ENCODE assay signal across 9 cellular contexts in the genomic region with DNA sequence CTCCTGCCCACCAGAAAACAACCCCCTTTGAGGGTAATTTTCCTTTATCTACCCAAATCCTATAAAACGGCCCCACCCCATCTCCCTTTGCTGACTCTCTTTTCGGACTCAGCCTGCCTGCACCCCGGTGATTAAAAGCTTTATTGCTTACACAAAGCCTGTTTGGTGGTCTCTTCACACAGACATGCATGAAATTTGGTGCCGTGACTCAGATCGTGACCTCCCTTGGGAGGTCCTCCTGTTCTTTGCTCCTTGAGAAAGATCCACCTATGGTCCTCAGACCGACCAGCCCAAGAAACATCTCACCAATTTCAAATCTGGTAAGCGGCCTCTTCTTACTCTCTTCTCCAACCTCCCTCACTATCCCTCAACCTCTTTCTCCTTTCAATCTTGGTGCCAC. TPM values are rescaled to one million over a fixed set of nuclear protein-coding genes. Genes with fewer than 3 reads are reported as not detected.
DNase-seq lines count a peak whose midpoint lies in the region; ATAC-seq and TF ChIP-seq lines count a peak whose summit lies in the region.
"Not testable (repeated sequence)": the region's sequence is repeated elsewhere in the genome, so short reads cannot be mapped to it uniquely, and the experiment has no call there.
"Had no signal": no experiment of that assay in that cellular context is flagged by ENCODE, and none has a peak within 500 bp of the region (broad histone marks: within the 10 kb centered on the region; RNA-seq: fewer than 3 reads in every experiment).

No MANE protein-coding gene starts in this region.

- not testable (repeated sequence) for H3K27ac ChIP-seq in H9 (ENCODE audit: insufficient read length, low read depth, low read length); PC-9
- H3K27ac ChIP-seq in HUES6 (ENCODE audit: low read depth, low read length) (peak overlapping the region; percentile 89; the same call in 1 of the 2 replicates), iPS-18a (ENCODE audit: low read length) (peak overlapping the region; percentile 79)

- H4K20me1 ChIP-seq in H9 (ENCODE audit: control insufficient read depth, insufficient read depth, insufficient read length); PC-9 (ENCODE audit: insufficient read depth): not testable (repeated sequence)

- H3K27ac Mint-ChIP-seq in H9 (peak overlapping the region in 2 of 3 experiments; percentile 29 to 91; a peak in 4 of 7 replicates), WTC11 (peak overlapping the region; percentile 27; the same call in 1 of the 2 replicates)

- not testable (repeated sequence) for H3K56ac ChIP-seq in H9 (ENCODE audit: insufficient read length, low read depth, low read length)

- not testable (repeated sequence) for H3K36me3 ChIP-seq in ES-I3 (ENCODE audit: insufficient read depth, low read length); HUES6 (ENCODE audit: control insufficient read depth, insufficient read depth, low read length); PC-9 (ENCODE audit: low read depth); iPS-18a (ENCODE audit: control insufficient read depth, low read depth, low read length)

- not testable (repeated sequence) for H3K9me2 ChIP-seq in PC-9 (ENCODE audit: insufficient read depth)

- not testable (repeated sequence) for H3K14ac ChIP-seq in H9 (ENCODE audit: insufficient read depth, low read length)

- H3F3A ChIP-seq in PC-9 (ENCODE audit: insufficient read depth, low read depth), result not testable (repeated sequence)

- H3K79me1 ChIP-seq in H9 (ENCODE audit: insufficient read depth, low read depth, low read length, poor library complexity, severe bottlenecking), result not testable (repeated sequence)

- not testable (repeated sequence) for H3K9me3 ChIP-seq in ES-I3 (ENCODE audit: control insufficient read depth, insufficient read depth, low read length); H9 (ENCODE audit: control insufficient read depth, low read depth, low read length); HUES6 (ENCODE audit: control insufficient read depth, insufficient read depth, low read depth, low read length); PC-9 (ENCODE audit: insufficient read depth, low read depth); iPS-18a (ENCODE audit: control insufficient read depth, low read depth, low read length)

- not testable (repeated sequence) for H3K27me3 ChIP-seq in H9 (ENCODE audit: insufficient read depth, low read length); HUES6 (ENCODE audit: control insufficient read depth, insufficient read depth, low read length); PC-9 (ENCODE audit: insufficient read depth, low read depth); iPS-18a (ENCODE audit: control insufficient read depth, insufficient read depth, low read length)

- not testable (repeated sequence) for H4K8ac ChIP-seq in H9 (replicated peaks; ENCODE audit: insufficient read length, low read depth, low read length)

- H2BK120ac ChIP-seq in H9 (ENCODE audit: low read depth, low read length, poor library complexity, severe bottlenecking), result not testable (repeated sequence)

- not testable (repeated sequence) for BruUV-seq in PC-9 (replicated peaks; lab: Mats Ljungman, UMichigan)

- not testable (repeated sequence) for H2BK12ac ChIP-seq in H9 (ENCODE audit: insufficient read length, low read depth, low read length)

- H3K9me3 Mint-ChIP-seq in H9 (peaks cover 32 to 41% of the 10 kb centered on the region in 2 experiments), WTC11 (peaks cover 51% of the 10 kb centered on the region)

- H3T11ph ChIP-seq in H9 (ENCODE audit: low read length), result not testable (repeated sequence)

- H3K4me1 ChIP-seq in ES-I3 (ENCODE audit: insufficient read depth, low read length); H9 (ENCODE audit: insufficient read depth, low read length); HUES6 (ENCODE audit: control insufficient read depth, insufficient read depth, low read length); PC-9 (replicated peaks; ENCODE audit: insufficient read depth): not testable (repeated sequence)
- H3K4me1 ChIP-seq in iPS-18a (ENCODE audit: control insufficient read depth, low read depth, low read length), result peaks cover 14% of the 10 kb centered on the region

- not testable (repeated sequence) for H3K79me2 ChIP-seq in H9 (ENCODE audit: insufficient read depth, low read length); PC-9 (ENCODE audit: low read depth)

- not testable (repeated sequence) for H3K23ac ChIP-seq in H9 (ENCODE audit: insufficient read length, low read depth, low read length)

- intact Hi-C loops in PC-9 (cut with micrococcal nuclease; ENCODE audit: unreplicated experiment), result not testable (repeated sequence)

- H3K23me2 ChIP-seq in H9 (ENCODE audit: insufficient read length, low read depth, low read length, poor library complexity, severe bottlenecking), result not testable (repeated sequence)

- H2AK5ac ChIP-seq in H9 (ENCODE audit: insufficient read length, low read length), result not testable (repeated sequence)

- H3K4ac ChIP-seq in H9 (ENCODE audit: low read depth, low read length), result not testable (repeated sequence)

- ATAC-seq in WTC11, result not testable (repeated sequence)

- H3K36me3 Mint-ChIP-seq in H9 (ENCODE audit: insufficient read depth in 1 of 3, low read depth in 3 of 3) (peaks cover 27 to 50% (median 39%) of the 10 kb centered on the region in 3 experiments), WTC11 (peaks cover 49% of the 10 kb centered on the region)

- not testable (repeated sequence) for H2AFZ ChIP-seq in H9 (ENCODE audit: low read length)
- peak overlapping the region; percentile 39; the same call in 1 of the 2 replicates for H2AFZ ChIP-seq in PC-9

- H2BK15ac ChIP-seq in H9 (ENCODE audit: low read depth, low read length), result not testable (repeated sequence)

- peak overlapping the region; percentile 34 to 35; a peak in 3 of 5 replicates for H3K4me3 Mint-ChIP-seq in H9
- H3K4me3 Mint-ChIP-seq in WTC11, result not testable (repeated sequence)

- no CpG with 5 or more reads among the region's 7 CpGs for WGBS in H9 (ENCODE audit: extremely low coverage, insufficient read length, low lambda C conversion rate)

- H4K5ac ChIP-seq in H9 (ENCODE audit: insufficient read length, low read depth, low read length), result not testable (repeated sequence)

- CTCF ChIA-PET in PC-9 (lab: Charles Lee); WTC11 (lab: Charles Lee): not testable (repeated sequence)

- peaks cover 6 to 12% of the 10 kb centered on the region in 2 experiments; a peak in 3 of 4 replicates for H3K4me1 Mint-ChIP-seq in H9
- not testable (repeated sequence) for H3K4me1 Mint-ChIP-seq in WTC11

- not testable (repeated sequence) for H4K91ac ChIP-seq in H9 (ENCODE audit: insufficient read length, low read depth, low read length)

- H2BK20ac ChIP-seq in H9 (ENCODE audit: low read depth, low read length, poor library complexity, severe bottlenecking), result not testable (repeated sequence)

- H3K18ac ChIP-seq in H9 (ENCODE audit: insufficient read length, low read depth, low read length), result not testable (repeated sequence)

- peak overlapping the region; percentile 55; the same call in 1 of the 2 replicates for H3K9ac ChIP-seq in ES-I3 (ENCODE audit: low read depth, low read length)
- H3K9ac ChIP-seq in H9 (ENCODE audit: extremely low read depth, insufficient read length, low read length), result not testable (repeated sequence)
- H3K9ac ChIP-seq in HUES6 (ENCODE audit: low read length), result peak overlapping the region; percentile 100
- H3K9ac ChIP-seq in iPS-18a (ENCODE audit: low read length), result peak overlapping the region; percentile 88

- H3K27me3 Mint-ChIP-seq in H9 (ENCODE audit: low read depth), result not testable (repeated sequence)
- H3K27me3 Mint-ChIP-seq in WTC11 (ENCODE audit: low read depth), result peaks cover 12% of the 10 kb centered on the region

- not testable (repeated sequence) for TF ChIP-seq CTCF in H9 (conservative IDR thresholded peaks at IDR 0.05); PC-9 (conservative IDR thresholded peaks at IDR 0.05); WTC11 (IDR thresholded peaks at IDR 0.05)

- peak overlapping the region; percentile 72 for H3K4me3 ChIP-seq in HUES6 (ENCODE audit: low read depth, low read length)
- H3K4me3 ChIP-seq in PC-9, result not testable (repeated sequence)
- peak overlapping the region; percentile 83 for H3K4me3 ChIP-seq in iPS-18a (ENCODE audit: low read length)

- H3K4me2 ChIP-seq in H9 (ENCODE audit: insufficient read depth, insufficient read length, low read length); PC-9: not testable (repeated sequence)

- not testable (repeated sequence) for H2BK5ac ChIP-seq in H9 (ENCODE audit: insufficient read length, low read length)

- not testable (repeated sequence) for DNase-seq in H9; PC-9; WTC11 (ENCODE audit: low spot score)

- POLR2A ChIA-PET in PC-9 (lab: Charles Lee; ENCODE audit: unreplicated experiment); WTC11 (lab: Charles Lee): not testable (repeated sequence)

RNA-seq across cellular contexts. Expression of a gene that starts 24.1 kb away (rescaled TPM):
- total RNA-seq in H9 (2021) (41.1 and 41.5 TPM in 2 replicates), PC-9 (2021) (20.9 and 26.2 TPM in 2 replicates), WTC11 (2021) (29.4 to 39.9 TPM (median 36.2 TPM) in 3 replicates)
- total RNA-seq: B cell; CD4-positive, alpha-beta T cell; CD8-positive, alpha-beta T cell had no signal
